ENCODE assay signal across 8 cellular contexts in the genomic region with DNA sequence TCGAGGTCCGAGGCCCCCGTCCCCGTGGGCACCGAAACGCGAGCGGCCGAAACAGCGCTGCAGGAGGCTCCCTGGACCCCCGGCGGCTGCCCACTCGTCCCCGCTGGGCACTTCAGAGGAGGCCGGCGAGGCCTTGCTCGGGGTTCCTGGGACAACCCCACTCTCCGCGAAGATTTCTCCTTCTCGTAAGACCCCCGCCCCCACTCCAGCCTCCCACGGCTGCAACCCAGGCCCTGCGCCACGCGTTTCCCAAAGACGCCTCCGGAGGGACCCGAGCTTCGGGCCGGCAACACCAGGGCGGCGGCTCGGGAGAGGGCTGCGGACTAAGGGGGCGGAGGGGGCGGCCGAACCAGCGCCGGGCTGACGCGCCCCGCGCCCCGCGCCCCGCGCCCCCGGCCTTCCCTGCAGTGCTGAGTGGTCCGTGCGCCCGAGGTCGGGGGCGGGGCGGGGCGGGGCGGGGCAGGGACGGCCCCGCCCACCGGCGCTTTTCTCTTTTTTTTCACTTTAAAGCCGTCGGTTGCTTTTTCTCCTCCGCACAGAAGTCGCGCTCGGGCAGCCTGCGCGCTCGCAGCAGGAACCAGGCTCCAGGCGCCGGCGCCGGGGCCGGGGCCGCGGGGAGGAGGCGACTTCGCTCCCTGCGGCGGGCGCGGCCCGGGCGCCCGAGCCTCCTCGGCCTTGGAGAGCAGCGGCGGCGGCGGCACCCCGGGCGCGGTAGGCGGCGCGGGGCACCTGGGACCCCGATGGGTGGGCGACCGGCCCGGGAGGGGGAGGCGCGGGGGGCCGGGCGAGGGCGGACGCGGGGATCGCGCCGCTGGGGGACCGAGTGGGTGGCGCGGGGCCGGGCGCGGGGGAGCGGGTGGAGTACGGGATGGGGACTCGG. TPM values are rescaled to one million over a fixed set of nuclear protein-coding genes. Genes with fewer than 3 reads are reported as not detected.
DNase-seq lines count a peak whose midpoint lies in the region; ATAC-seq and TF ChIP-seq lines count a peak whose summit lies in the region.

A gene (plus strand): TSS at position 534 of the 880 bp plus-strand sequence. CDS start 62,998 bp downstream, outside the sequence.

- intact Hi-C loops in esophagus squamous epithelium (cut with DNase I): loop anchor here (5.0 to 10.0 kb wide), 2 partner anchors 82 to 160 kb away; no protein-coding TSS in a partner anchor

- H3K4me3 ChIP-seq in OCI-LY3 (ENCODE audit: low read length) (peak within 1 kb of the TSS; percentile 77), esophagus squamous epithelium (peak within 1 kb of the TSS; percentile 85 to 99 (median 90)), muscle layer of duodenum (ENCODE audit: low read depth in 1 of 2, low read length in 2 of 2) (peak within 1 kb of the TSS; percentile 74 to 88)

- TF ChIP-seq POLR2A in esophagus squamous epithelium (IDR thresholded peaks at IDR 0.05): peak in 3 of 4 donors; percentile 32 to 98 (median 90)

- WGBS in esophagus squamous epithelium, 2 donors: 10% methylated on average over 4 of the region's 119 CpGs; no CpG with 5 or more reads in 1 of the 2 donors

- H3K36me3 ChIP-seq in OCI-LY3 (replicated peaks; ENCODE audit: low read depth, low read length) (no peaks in the 10 kb centered on the region), esophagus squamous epithelium (no peaks in the 10 kb centered on the region), muscle layer of duodenum (ENCODE audit: control insufficient read depth in 1 of 2, insufficient read depth in 2 of 2, low read length in 2 of 2) (no peaks in the 10 kb centered on the region)

- H3K9me3 ChIP-seq in OCI-LY3 (ENCODE audit: insufficient read depth, low read length): no peaks in the 10 kb centered on the region
- H3K9me3 ChIP-seq in esophagus squamous epithelium: peaks cover 0 to 13% (median 7%) of the 10 kb centered on the region in 3 donors
- peaks cover 0 to 9% of the 10 kb centered on the region in 2 donors for H3K9me3 ChIP-seq in muscle layer of duodenum (ENCODE audit: control insufficient read depth in 1 of 2, low read length in 2 of 2)

- H3K27ac ChIP-seq in OCI-LY3 (ENCODE audit: low read length) (no peak within 1 kb of the TSS), esophagus squamous epithelium (peak within 1 kb of the TSS; percentile 94 to 100 (median 96)), muscle layer of duodenum (ENCODE audit: low read length) (peak within 1 kb of the TSS; percentile 88)

- H3K4me2 ChIP-seq in OCI-LY3 (ENCODE audit: low read length): peak within 1 kb of the TSS; percentile 76

- peak within 1 kb of the TSS; percentile 43; the same call in 1 of the 2 replicates for H3K9ac ChIP-seq in OCI-LY3 (ENCODE audit: low read length)

- peak; percentile 37 for DNase-seq in DMS 273 treated with DMSO at 0.1 percent for 48 hours (lab: John Stamatoyannopoulos, UW)
- peak; percentile 66 to 76 for DNase-seq in activated T-cell treated with anti-CD3 and anti-CD28 coated beads, Interleukin-2, amount 50 U/mL, for 48 hours
- DNase-seq in esophagus squamous epithelium (lab: John Stamatoyannopoulos, UW): no peak
- peak; percentile 56 for DNase-seq in stimulated activated naive CD8-positive, alpha-beta T cell treated with anti-CD3 and anti-CD28 coated beads, Interleukin-15, Interleukin-2, amounts not matched to agents 100 U/mL and 50 U/mL, for 24 hours

- peak; percentile 48 for ATAC-seq in HG02588 (IDR thresholded peaks at IDR 0.05; ENCODE audit: unreplicated experiment)
- peak; percentile 62 for ATAC-seq in stimulated activated naive CD8-positive, alpha-beta T cell treated with anti-CD3 and anti-CD28 coated beads, Interleukin-15, Interleukin-2, amounts not matched to agents 100 U/mL and 50 U/mL, for 24 hours
- ATAC-seq in GM19467 (IDR thresholded peaks at IDR 0.05; ENCODE audit: unreplicated experiment): no peak

- H2AFZ ChIP-seq in OCI-LY3 (ENCODE audit: low read depth, low read length): 0 out of 2 replicates have a peak within 1 kb of the TSS, but pooled peaks have one; percentile 5

- H3K79me2 ChIP-seq in OCI-LY3 (ENCODE audit: low read length): no peaks in the 10 kb centered on the region

- no peaks in the 10 kb centered on the region for H4K20me1 ChIP-seq in OCI-LY3 (ENCODE audit: insufficient read depth, low read length)

- TF ChIP-seq CTCF in OCI-LY3 (IDR thresholded peaks at IDR 0.05; ENCODE audit: low read depth, low read length) (no peak), esophagus squamous epithelium (IDR thresholded peaks at IDR 0.05) (peak in 2 of 6 experiments; percentile 1 to 16)

- H3K4me1 ChIP-seq in OCI-LY3 (ENCODE audit: low read length) (no peaks in the 10 kb centered on the region), esophagus squamous epithelium (peaks cover 35 to 72% (median 62%) of the 10 kb centered on the region in 3 donors), muscle layer of duodenum (ENCODE audit: control insufficient read depth in 1 of 2, insufficient read depth in 2 of 2, low read length in 2 of 2) (peaks cover 15 to 28% of the 10 kb centered on the region in 2 donors)

- H3K27me3 ChIP-seq in OCI-LY3 (ENCODE audit: low read depth, low read length) (peaks cover 16% of the 10 kb centered on the region), esophagus squamous epithelium (no peaks in the 10 kb centered on the region), muscle layer of duodenum (ENCODE audit: low read depth, low read length) (peaks cover 8% of the 10 kb centered on the region)

RNA-seq across cellular contexts. Expression of the gene that starts here (rescaled TPM):
- total RNA-seq in esophagus squamous epithelium: 10 to 100 TPM; 15.2 to 35.5 (median 25.2) TPM
